ENCODE assay signal across 1 cellular context in genomic region chr13:110965038-110965754, GRCh38.
TF ChIP-seq lines count a peak whose summit lies in the region.

No MANE protein-coding gene starts in this region.

TF ChIP-seq in K562, 482 proteins besides CTCF, POLR2A, EP300 and RAD21 (continued from another document and continues in another):
- no peak; the same call in none of the 2 replicates for TF ChIP-seq ZC3H8 (IDR thresholded peaks at IDR 0.05)
- peak; percentile 50 for TF ChIP-seq MEIS2 (IDR thresholded peaks at IDR 0.05; ENCODE audit: partially characterized antibody)
- peak; percentile 33; the same call in 1 of the 2 replicates for TF ChIP-seq ARID2 (IDR thresholded peaks at IDR 0.05)
- TF ChIP-seq MAX (CRISPR knock-in tag; IDR thresholded peaks at IDR 0.05): peak; percentile 27; the same call in 1 of the 2 replicates
- TF ChIP-seq JUNB (CRISPR knock-in tag; conservative IDR thresholded peaks at IDR 0.05): peak; percentile 89
- peak; percentile 97 for TF ChIP-seq CBFA2T3 (IDR thresholded peaks at IDR 0.05)
- TF ChIP-seq ZEB2 (IDR thresholded peaks at IDR 0.05): peak; percentile 100
- TF ChIP-seq ZNF57 (CRISPR knock-in tag; IDR thresholded peaks at IDR 0.05): no peak
- no peak for TF ChIP-seq CHD7 (IDR thresholded peaks at IDR 0.05; ENCODE audit: low read depth, low read length)
- TF ChIP-seq TAF1 (IDR thresholded peaks at IDR 0.05; ENCODE audit: control insufficient read depth, extremely low read depth, insufficient read depth, low read length, severe bottlenecking): no peak
- TF ChIP-seq MGA (IDR thresholded peaks at IDR 0.05): peak; percentile 55
- TF ChIP-seq POLR2AphosphoS5 (IDR thresholded peaks at IDR 0.05; ENCODE audit: control insufficient read depth, insufficient read depth, low read depth, low read length): peak; percentile 56; the same call in 1 of the 2 replicates
- TF ChIP-seq ZNF24 (IDR thresholded peaks at IDR 0.05): 0 out of 2 replicates have a peak, but pooled peaks have one; percentile 42
- TF ChIP-seq HNRNPK (IDR thresholded peaks at IDR 0.05; ENCODE audit: low read depth, low read length, poor library complexity, severe bottlenecking): no peak
- peak in 1 of 2 experiments; percentile 100; a peak in 2 of 4 replicates for TF ChIP-seq ZNF318 (IDR thresholded peaks at IDR 0.05; ENCODE audit: borderline replicate concordance in 1 of 2, low read depth in 1 of 2)
- TF ChIP-seq PCBP1 (IDR thresholded peaks at IDR 0.05; ENCODE audit: low read depth, low read length, poor library complexity, severe bottlenecking): no peak
